Comparison of ENCODE assay signal across 12 cellular contexts in genomic region chr4:145480257-145480656, GRCh38. TPM values are rescaled to one million over a fixed set of nuclear protein-coding genes. Genes with fewer than 3 reads are reported as not detected.
DNase-seq lines count a peak whose midpoint lies in the region; ATAC-seq and TF ChIP-seq lines count a peak whose summit lies in the region.
"Had no signal": no experiment of that assay in that cellular context is flagged by ENCODE, and none has a peak within 500 bp of the region (broad histone marks: within the 10 kb centered on the region; RNA-seq: fewer than 3 reads in every experiment).

No MANE protein-coding gene starts in this region.

- no peak for TF ChIP-seq CTCF in left ventricle myocardium inferior (IDR thresholded peaks at IDR 0.05; ENCODE audit: borderline replicate concordance)
- no peak for TF ChIP-seq CTCF in upper lobe of right lung (IDR thresholded peaks at IDR 0.05)

- H3K27me3 ChIP-seq in left ventricle myocardium inferior (ENCODE audit: low read depth) (no peaks in the 10 kb centered on the region), right cardiac atrium (ENCODE audit: control insufficient read depth, insufficient read depth) (no peaks in the 10 kb centered on the region), Karpas-422 (ENCODE audit: low read length) (no peaks in the 10 kb centered on the region), upper lobe of right lung (no peaks in the 10 kb centered on the region)

- peaks cover 31% of the 10 kb centered on the region for H3K27me3 Mint-ChIP-seq in activated T-helper 2 cell treated with anti-CD3 and anti-CD28 coated beads, Interferon-gamma antibody, Interleukin-2, Interleukin-4, amounts not matched to agents 10 μg/mL and 5 μg/mL and 100 μg/mL, durations not matched to agents 14 hours and 24 hours and 36 hours (ENCODE audit: low read depth)

- H3K9me3 ChIP-seq in left ventricle myocardium inferior (replicated peaks) (no peaks in the 10 kb centered on the region), right cardiac atrium (ENCODE audit: control insufficient read depth, low read length) (no peaks in the 10 kb centered on the region), Karpas-422 (ENCODE audit: low read length) (no peaks in the 10 kb centered on the region), upper lobe of right lung (no peaks in the 10 kb centered on the region)
- H3K9me3 ChIP-seq: neutrophil had no signal

- no peaks in the 10 kb centered on the region for H4K20me1 ChIP-seq in Karpas-422 (ENCODE audit: insufficient read depth, low read depth, low read length)

- peaks cover 7% of the 10 kb centered on the region for H3K36me3 Mint-ChIP-seq in activated T-helper 2 cell treated with anti-CD3 and anti-CD28 coated beads, Interferon-gamma antibody, Interleukin-2, Interleukin-4, amounts not matched to agents 10 μg/mL and 5 μg/mL and 100 μg/mL, durations not matched to agents 14 hours and 24 hours and 36 hours (ENCODE audit: low read depth)

- H2AFZ ChIP-seq in Karpas-422 (ENCODE audit: low read length), result no peak overlapping the region

- H3K9ac ChIP-seq in Karpas-422 (ENCODE audit: low read length), result no peak overlapping the region

- H3K4me2 ChIP-seq in Karpas-422 (ENCODE audit: low read depth, low read length, poor library complexity, severe bottlenecking), result no peak overlapping the region

- H3K4me1 Mint-ChIP-seq in activated T-helper 2 cell treated with anti-CD3 and anti-CD28 coated beads, Interferon-gamma antibody, Interleukin-2, Interleukin-4, amounts not matched to agents 10 μg/mL and 5 μg/mL and 100 μg/mL, durations not matched to agents 14 hours and 24 hours and 36 hours (ENCODE audit: low read depth), result peaks cover 12% of the 10 kb centered on the region

- H3K36me3 ChIP-seq in left ventricle myocardium inferior (no peaks in the 10 kb centered on the region), Karpas-422 (ENCODE audit: insufficient read depth, low read length) (no peaks in the 10 kb centered on the region), upper lobe of right lung (no peaks in the 10 kb centered on the region)
- H3K36me3 ChIP-seq: neutrophil had no signal

- no peaks in the 10 kb centered on the region for H3K9me2 ChIP-seq in Karpas-422 (replicated peaks; ENCODE audit: insufficient read depth, low read length)

- no peaks in the 10 kb centered on the region for H3K79me2 ChIP-seq in Karpas-422 (ENCODE audit: low read length)

- intact Hi-C loops in left ventricle myocardium inferior (cut with micrococcal nuclease) (loop anchor here (10.0 kb wide), 1 partner anchor 65 kb away; no protein-coding TSS in a partner anchor), right cardiac atrium (cut with DNase I) (loop anchor here in 2 of 4 donors (10.0 kb wide), 2 partner anchors 55 to 75 kb away; no protein-coding TSS in a partner anchor), upper lobe of right lung (cut with DNase I) (no loop called here), Right ventricle myocardium superior (cut with DNase I) (loop anchor here (5.0 kb wide), 1 partner anchor 72 kb away; no protein-coding TSS in a partner anchor)
- intact Hi-C loops in activated T-helper 2 cell treated with anti-CD3 and anti-CD28 coated beads, Interferon-gamma antibody, Interleukin-2, Interleukin-4, amounts not matched to agents 10 μg/mL and 5 μg/mL and 100 μg/mL, durations not matched to agents 14 hours and 24 hours and 36 hours (cut with micrococcal nuclease), result loop anchor here (5.0 to 10.0 kb wide), 5 partner anchors 235 to 975 kb away; partner anchors contain the start of gene ZNF827

- H3K4me3 Mint-ChIP-seq in activated T-helper 2 cell treated with anti-CD3 and anti-CD28 coated beads, Interferon-gamma antibody, Interleukin-2, Interleukin-4, amounts not matched to agents 10 μg/mL and 5 μg/mL and 100 μg/mL, durations not matched to agents 14 hours and 24 hours and 36 hours (ENCODE audit: low read depth), result peak overlapping the region; percentile 83

- no peaks in the 10 kb centered on the region for H3K9me3 Mint-ChIP-seq in activated T-helper 2 cell treated with anti-CD3 and anti-CD28 coated beads, Interferon-gamma antibody, Interleukin-2, Interleukin-4, amounts not matched to agents 10 μg/mL and 5 μg/mL and 100 μg/mL, durations not matched to agents 14 hours and 24 hours and 36 hours

- H3K4me1 ChIP-seq in left ventricle myocardium inferior, result peaks cover 41% of the 10 kb centered on the region
- H3K4me1 ChIP-seq in right cardiac atrium (ENCODE audit: control insufficient read depth, insufficient read depth, low read length), result no peaks in the 10 kb centered on the region
- peaks cover 7% of the 10 kb centered on the region for H3K4me1 ChIP-seq in Karpas-422 (ENCODE audit: low read length)
- H3K4me1 ChIP-seq in upper lobe of right lung, result peaks cover 18% of the 10 kb centered on the region

- H3K27ac ChIP-seq in left ventricle myocardium inferior (replicated peaks), result no peak overlapping the region
- H3K27ac ChIP-seq in right cardiac atrium (ENCODE audit: low read length), result no peak overlapping the region
- H3K27ac ChIP-seq in Karpas-422 (ENCODE audit: low read length), result no peak overlapping the region
- H3K27ac ChIP-seq in upper lobe of right lung, result no peak overlapping the region
- H3K27ac ChIP-seq: neutrophil had no signal

- H3K4me3 ChIP-seq in left ventricle myocardium inferior (peak overlapping the region; percentile 75), right cardiac atrium (ENCODE audit: low read length) (no peak overlapping the region), Karpas-422 (ENCODE audit: low read length) (no peak overlapping the region), upper lobe of right lung (peak overlapping the region; percentile 83)

- no peak for DNase-seq in left ventricle myocardium inferior
- DNase-seq in right cardiac atrium, result no peak
- DNase-seq in Karpas-422, result peak; percentile 78
- DNase-seq in activated T-helper 2 cell treated with anti-CD3 and anti-CD28 coated beads, Interferon-gamma antibody, Interleukin-2, Interleukin-4, amounts not matched to agents 10 μg/mL and 5 μg/mL and 100 μg/mL, durations not matched to agents 14 hours and 24 hours and 36 hours (ENCODE audit: low spot score), result no peak
- no peak for DNase-seq in upper lobe of right lung
- DNase-seq in DMS114 treated with DMSO at 0.1 percent for 48 hours (lab: John Stamatoyannopoulos, UW; ENCODE audit: unreplicated experiment), result no peak
- DNase-seq in stimulated activated CD8-positive, alpha-beta memory T cell treated with anti-CD3 and anti-CD28 coated beads, Interleukin-4, amount 100 ng/mL, for 48 hours, result no peak
- no peak for DNase-seq in Right ventricle myocardium superior
- DNase-seq: erythroblast; islet precursor cell; stimulated activated CD4-positive, alpha-beta T cell treated with anti-CD3 and anti-CD28 coated beads, Interleukin-4, amount 100 ng/mL, for 1 hour had no signal

- ATAC-seq in right cardiac atrium (no peak), upper lobe of right lung (no peak), Right ventricle myocardium superior (ENCODE audit: poor library complexity) (no peak)

- 49% methylated on average over 1 of the region's 1 CpG for WGBS in right cardiac atrium

- no peak overlapping the region for H3K27ac Mint-ChIP-seq in activated T-helper 2 cell treated with anti-CD3 and anti-CD28 coated beads, Interferon-gamma antibody, Interleukin-2, Interleukin-4, amounts not matched to agents 10 μg/mL and 5 μg/mL and 100 μg/mL, durations not matched to agents 14 hours and 24 hours and 36 hours

RNA-seq across cellular contexts. Expression of gene SMAD1, which starts 1.4 kb away (rescaled TPM):
- 10.1 TPM for total RNA-seq in left ventricle myocardium inferior
- 10 to 100 TPM in 1 of 4 donors, 1 to 10 TPM in 3; 8.3 to 12.0 (median 9.5) TPM for total RNA-seq in right cardiac atrium
- 2.8 TPM for polyA plus RNA-seq in right cardiac atrium
- not detected in 2 replicates for total RNA-seq in Karpas-422 (2014; rRNA removed; shearing (Covaris generic); ENCODE audit: low replicate concordance)
- 5.8 and 7.5 TPM in 2 replicates for total RNA-seq in activated T-helper 2 cell treated with anti-CD3 and anti-CD28 coated beads, Interferon-gamma antibody, Interleukin-2, Interleukin-4, amounts not matched to agents 10 μg/mL and 5 μg/mL and 100 μg/mL, durations not matched to agents 14 hours and 24 hours and 36 hours
- 23.9 TPM for total RNA-seq in upper lobe of right lung
- total RNA-seq in Right ventricle myocardium superior, result 8.9 TPM

Comparison
In these comparisons a context has a peak if more than half of its experiments do, and no peak if none do; other contexts are left out.
1. H3K4me3 ChIP-seq: peak in left ventricle myocardium inferior (single experiment) and upper lobe of right lung (single experiment); none in right cardiac atrium (single experiment) and Karpas-422 (single experiment).